8 cellular contexts compared by ENCODE assay signal in genomic region chr6:116280161-116280959, GRCh38. TPM values are rescaled to one million over a fixed set of nuclear protein-coding genes. Genes with fewer than 3 reads are reported as not detected.
DNase-seq lines count a peak whose midpoint lies in the region; ATAC-seq, FAIRE-seq and TF ChIP-seq lines count a peak whose summit lies in the region.

No MANE protein-coding gene starts in this region.

- FAIRE-seq in frontal cortex (lab: Jason Lieb, UNC) = no peak

- TF ChIP-seq EP300 in suprapubic skin (IDR thresholded peaks at IDR 0.05) = no peak

- peak overlapping the region; percentile 85 for H3K4me3 ChIP-seq in suprapubic skin

- TF ChIP-seq POLR2A in suprapubic skin (IDR thresholded peaks at IDR 0.05) = no peak

- 15% methylated on average over 8 of the region's 8 CpGs for WGBS in suprapubic skin

- peak; percentile 17 for DNase-seq in Caki2 (ENCODE audit: low read depth)
- DNase-seq in M059J (ENCODE audit: low read depth) = peak; percentile 17
- DNase-seq in kidney glomerular epithelial cell (lab: John Stamatoyannopoulos, UW) = peak; percentile 65
- no peak for DNase-seq in suprapubic skin (ENCODE audit: low spot score in 2 of 2)
- no peak for DNase-seq in SKM-1 (lab: John Stamatoyannopoulos, UW; ENCODE audit: unreplicated experiment)
- no peak for DNase-seq in frontal cortex (ENCODE audit: low spot score in 2 of 2)

- no peaks in the 10 kb centered on the region for H3K9me3 ChIP-seq in suprapubic skin

- no peaks in the 10 kb centered on the region for H3K27me3 ChIP-seq in suprapubic skin

- ATAC-seq in HG03342 (IDR thresholded peaks at IDR 0.05; ENCODE audit: unreplicated experiment) = no peak

- TF ChIP-seq CTCF in suprapubic skin (IDR thresholded peaks at IDR 0.05) = no peak

- in situ Hi-C loops in Caki2 (cut with HindIII; ENCODE audit: low pct_unique_long_range_greater_than_20kb, low sequenced_read_pairs) = no loop called here

- peaks cover 45% of the 10 kb centered on the region for H3K4me1 ChIP-seq in suprapubic skin

- H3K36me3 ChIP-seq in suprapubic skin = peaks cover 2% of the 10 kb centered on the region

- H3K27ac ChIP-seq in angular gyrus (ENCODE audit: low read depth, low read length) = peak overlapping the region; percentile 97
- H3K27ac ChIP-seq in suprapubic skin = peak overlapping the region; percentile 98

RNA-seq across cellular contexts. Expression of gene TSPYL1, which starts 0.6 kb away (rescaled TPM):
- total RNA-seq in Caki2 (2014; rRNA removed; shearing (Covaris generic); ENCODE audit: low replicate concordance) = 31.9 and 37.4 TPM in 2 replicates
- 29.4 and 42.3 TPM in 2 replicates for total RNA-seq in M059J (2014; rRNA removed; shearing (Covaris generic))
- total RNA-seq in suprapubic skin (10 to 100 TPM; 48.0 to 95.2 (median 67.0) TPM), frontal cortex (220 TPM)

RNA-seq across cellular contexts. Expression of gene TSPYL4, which starts 26.5 kb away (rescaled TPM):
- 1.4 and 3.4 TPM in 2 replicates for total RNA-seq in Caki2 (2014; rRNA removed; shearing (Covaris generic); ENCODE audit: low replicate concordance)
- total RNA-seq in M059J (2014; rRNA removed; shearing (Covaris generic)) = 7.0 and 12.0 TPM in 2 replicates
- total RNA-seq in suprapubic skin (10 to 100 TPM; 11.2 to 21.8 (median 16.7) TPM), frontal cortex (85.2 TPM)

Comparison
In these comparisons a context has a peak if more than half of its experiments do, and no peak if none do; other contexts are left out.
1. DNase-seq: peak in Caki2 (single experiment), M059J (single experiment) and kidney glomerular epithelial cell (single experiment); none in suprapubic skin (0 of 2), SKM-1 (single experiment) and frontal cortex (0 of 2).